ENCODE assay signal across 9 cellular contexts in genomic region chr9:91420471-91421021, GRCh38. TPM values are rescaled to one million over a fixed set of nuclear protein-coding genes. Genes with fewer than 3 reads are reported as not detected.
DNase-seq lines count a peak whose midpoint lies in the region; ATAC-seq and TF ChIP-seq lines count a peak whose summit lies in the region.
"Had no signal": no experiment of that assay in that cellular context is flagged by ENCODE, and none has a peak within 500 bp of the region (broad histone marks: within the 10 kb centered on the region; RNA-seq: fewer than 3 reads in every experiment).

No MANE protein-coding gene starts in this region.

- ATAC-seq in left ventricle myocardium superior, result no peak
- ATAC-seq in GM19467 (IDR thresholded peaks at IDR 0.05; ENCODE audit: unreplicated experiment), result no peak

- H3K27me3 ChIP-seq in cardiac muscle cell, result no peaks in the 10 kb centered on the region
- H3K27me3 ChIP-seq in colonic mucosa, result no peaks in the 10 kb centered on the region
- peaks cover 28% of the 10 kb centered on the region for H3K27me3 ChIP-seq in mononuclear cell (ENCODE audit: insufficient read depth, low read length)

- DNase-seq in cardiac muscle cell (ENCODE audit: low read depth in 1 of 2, low spot score in 1 of 2) (peak in 1 of 2 donors; percentile 47), left ventricle myocardium superior (no peak), colonic mucosa (no peak), amniotic stem cell (lab: John Stamatoyannopoulos, UW) (no peak), HCEC 1CT (no peak)
- DNase-seq: DMS53 had no signal

- intact Hi-C loops in left ventricle myocardium superior (cut with micrococcal nuclease) (loop anchor here (5.0 kb wide), 1 partner anchor 58 kb away; the partner anchor contains the start of gene AUH), colonic mucosa (cut with DNase I) (loop anchor here (5.0 kb wide), 1 partner anchor 228 kb away; no protein-coding TSS in a partner anchor)

- WGBS in urinary bladder, result 63% methylated on average over 12 of the region's 12 CpGs

- H3K36me3 ChIP-seq in cardiac muscle cell (no peaks in the 10 kb centered on the region), colonic mucosa (no peaks in the 10 kb centered on the region), urinary bladder (ENCODE audit: insufficient read depth) (no peaks in the 10 kb centered on the region)

- no peaks in the 10 kb centered on the region for H3K9me3 ChIP-seq in cardiac muscle cell (ENCODE audit: low read depth)
- H3K9me3 ChIP-seq in colonic mucosa, result no peaks in the 10 kb centered on the region
- no peaks in the 10 kb centered on the region for H3K9me3 ChIP-seq in mononuclear cell (ENCODE audit: low read depth, low read length)

- H3K9ac ChIP-seq in colonic mucosa (ENCODE audit: low read depth in 2 of 2, low read length in 2 of 2), result peak overlapping the region in 1 of 2 donors; percentile 68

- TF ChIP-seq CTCF in cardiac muscle cell (IDR thresholded peaks at IDR 0.05; ENCODE audit: low read depth, low read length) (no peak), colonic mucosa (IDR thresholded peaks at IDR 0.05) (no peak)

- H3K27ac ChIP-seq in cardiac muscle cell (peak overlapping the region; percentile 94), colonic mucosa (peak overlapping the region; percentile 91), urinary bladder (ENCODE audit: low read depth) (no peak overlapping the region)

- H3K4me1 ChIP-seq in cardiac muscle cell (ENCODE audit: low read depth) (peaks cover 6% of the 10 kb centered on the region), colonic mucosa (peaks cover 6% of the 10 kb centered on the region), mononuclear cell (ENCODE audit: insufficient read depth, low read length) (peaks cover 59% of the 10 kb centered on the region), urinary bladder (ENCODE audit: insufficient read depth) (peaks cover 1% of the 10 kb centered on the region)

- H3K4me3 ChIP-seq in cardiac muscle cell (peak overlapping the region; percentile 99), colonic mucosa (peak overlapping the region; percentile 64), mononuclear cell (ENCODE audit: low read length) (peak overlapping the region; percentile 55), urinary bladder (ENCODE audit: low read depth, low read length) (peak overlapping the region; percentile 94)

RNA-seq across cellular contexts. Expression of gene NFIL3, which starts 3.1 kb away (rescaled TPM):
- total RNA-seq in cardiac muscle cell (16.8 and 19.7 TPM in 2 replicates), left ventricle myocardium superior (19.6 TPM), colonic mucosa (10 to 100 TPM; 13.7 to 32.5 TPM), mononuclear cell (105 TPM), urinary bladder (14.9 TPM)
- polyA plus RNA-seq in cardiac muscle cell (43.0 and 57.5 TPM in 2 replicates), urinary bladder (50.1 TPM)

RNA-seq across cellular contexts. Expression of gene AUH, which starts 58.8 kb away (rescaled TPM):
- 38.4 and 68.8 TPM in 2 replicates for total RNA-seq in cardiac muscle cell
- 52.0 and 64.5 TPM in 2 replicates for polyA plus RNA-seq in cardiac muscle cell
- 44.1 TPM for total RNA-seq in left ventricle myocardium superior
- total RNA-seq in colonic mucosa, result 10 to 100 TPM; 21.5 to 47.6 TPM
- 17.2 TPM for total RNA-seq in mononuclear cell
- 34.2 TPM for total RNA-seq in urinary bladder
- polyA plus RNA-seq in urinary bladder, result 14.9 TPM
